ENCODE assay signal across 9 cellular contexts in genomic region chr10:15719899-15720634, GRCh38. TPM values are rescaled to one million over a fixed set of nuclear protein-coding genes. Genes with fewer than 3 reads are reported as not detected.
DNase-seq lines count a peak whose midpoint lies in the region; ATAC-seq and TF ChIP-seq lines count a peak whose summit lies in the region.
"Had no signal": no experiment of that assay in that cellular context is flagged by ENCODE, and none has a peak within 500 bp of the region (broad histone marks: within the 10 kb centered on the region; RNA-seq: fewer than 3 reads in every experiment).

Gene ITGA8, minus strand, starts transcription at chr10:15719922. Its CDS starts 151 bp downstream, at chr10:15719771.

- no peaks in the 10 kb centered on the region for H3K36me3 ChIP-seq in tibial artery

- peaks cover 0 to 66% (median 21%) of the 10 kb centered on the region in 4 donors for H3K4me1 ChIP-seq in tibial artery

- peak; percentile 49 for DNase-seq in NCI-H748 (lab: John Stamatoyannopoulos, UW; ENCODE audit: unreplicated experiment)
- DNase-seq in NCI-H748 treated with DMSO at 0.1 percent for 48 hours (lab: John Stamatoyannopoulos, UW), result no peak
- DNase-seq in iPS-NIHi11 (ENCODE audit: low spot score), result peak; percentile 66
- peak in 1 of 2 donors; percentile 85 for DNase-seq in tibial artery
- no peak for DNase-seq in medulla oblongata (ENCODE audit: extremely low spot score)
- DNase-seq in natural killer cell treated with Interleukin-12 subunit alpha and Interleukin-12 subunit beta and Interleukin-15 and Interleukin-18, amount 100 ng/mL, for 72 hours (ENCODE audit: low spot score), result no peak
- DNase-seq in effector memory CD8-positive, alpha-beta T cell, result no peak

- no peaks in the 10 kb centered on the region for H3K27me3 ChIP-seq in tibial artery

- H3K4me3 ChIP-seq in tibial artery, result peak within 1 kb of the TSS; percentile 85 to 97
- H3K4me3 ChIP-seq: SK-N-MC had no signal

- no peak within 1 kb of the TSS for H3K27ac Mint-ChIP-seq in activated T-helper 17 cell treated with anti-CD3 and anti-CD28 coated beads, Interleukin-2, amount 50 U/mL, for 72 hours
- no peak within 1 kb of the TSS for H3K27ac Mint-ChIP-seq in natural killer cell treated with Interleukin-12 subunit alpha and Interleukin-12 subunit beta and Interleukin-15 and Interleukin-18, amount 100 ng/mL, for 72 hours
- H3K27ac Mint-ChIP-seq in effector memory CD8-positive, alpha-beta T cell, result no peak within 1 kb of the TSS

- H3K36me3 Mint-ChIP-seq in activated T-helper 17 cell treated with anti-CD3 and anti-CD28 coated beads, Interleukin-2, amount 50 U/mL, for 72 hours (ENCODE audit: low read depth), result no peaks in the 10 kb centered on the region
- no peaks in the 10 kb centered on the region for H3K36me3 Mint-ChIP-seq in natural killer cell treated with Interleukin-12 subunit alpha and Interleukin-12 subunit beta and Interleukin-15 and Interleukin-18, amount 100 ng/mL, for 72 hours
- H3K36me3 Mint-ChIP-seq in effector memory CD8-positive, alpha-beta T cell (ENCODE audit: insufficient read depth), result no peaks in the 10 kb centered on the region

- no peak for ATAC-seq in activated T-helper 17 cell treated with anti-CD3 and anti-CD28 coated beads, Interleukin-2, amount 50 U/mL, for 72 hours (replicated peaks)
- no peak for ATAC-seq in natural killer cell treated with Interleukin-12 subunit alpha and Interleukin-12 subunit beta and Interleukin-15 and Interleukin-18, amount 100 ng/mL, for 72 hours
- no peak for ATAC-seq in effector memory CD8-positive, alpha-beta T cell (replicated peaks)

- peak; percentile 67 to 70 for TF ChIP-seq CTCF in tibial artery (IDR thresholded peaks at IDR 0.05)

- intact Hi-C loops in tibial artery (cut with DNase I; ENCODE audit: low total_unique reads), result loop anchor here (5.0 kb wide), 3 partner anchors 102 to 288 kb away; no protein-coding TSS in a partner anchor

- H3K4me1 Mint-ChIP-seq in activated T-helper 17 cell treated with anti-CD3 and anti-CD28 coated beads, Interleukin-2, amount 50 U/mL, for 72 hours, result no peaks in the 10 kb centered on the region
- H3K4me1 Mint-ChIP-seq in natural killer cell treated with Interleukin-12 subunit alpha and Interleukin-12 subunit beta and Interleukin-15 and Interleukin-18, amount 100 ng/mL, for 72 hours (ENCODE audit: low read depth in 2 of 2), result no peaks in the 10 kb centered on the region
- H3K4me1 Mint-ChIP-seq in effector memory CD8-positive, alpha-beta T cell (ENCODE audit: low read depth in 2 of 2), result peaks cover 0 to 3% of the 10 kb centered on the region in 2 donors

- H3K9me3 ChIP-seq in tibial artery, result no peaks in the 10 kb centered on the region

- peaks cover 31% of the 10 kb centered on the region for H3K27me3 Mint-ChIP-seq in activated T-helper 17 cell treated with anti-CD3 and anti-CD28 coated beads, Interleukin-2, amount 50 U/mL, for 72 hours
- peaks cover 27 to 33% of the 10 kb centered on the region in 2 donors for H3K27me3 Mint-ChIP-seq in natural killer cell treated with Interleukin-12 subunit alpha and Interleukin-12 subunit beta and Interleukin-15 and Interleukin-18, amount 100 ng/mL, for 72 hours
- H3K27me3 Mint-ChIP-seq in effector memory CD8-positive, alpha-beta T cell, result peaks cover 52 to 67% of the 10 kb centered on the region in 2 donors

- peak within 1 kb of the TSS; percentile 6 for H3K4me3 Mint-ChIP-seq in activated T-helper 17 cell treated with anti-CD3 and anti-CD28 coated beads, Interleukin-2, amount 50 U/mL, for 72 hours
- no peak within 1 kb of the TSS for H3K4me3 Mint-ChIP-seq in natural killer cell treated with Interleukin-12 subunit alpha and Interleukin-12 subunit beta and Interleukin-15 and Interleukin-18, amount 100 ng/mL, for 72 hours
- peak within 1 kb of the TSS in 1 of 2 donors; percentile 13 for H3K4me3 Mint-ChIP-seq in effector memory CD8-positive, alpha-beta T cell

- no peaks in the 10 kb centered on the region for H3K9me3 Mint-ChIP-seq in activated T-helper 17 cell treated with anti-CD3 and anti-CD28 coated beads, Interleukin-2, amount 50 U/mL, for 72 hours
- H3K9me3 Mint-ChIP-seq in natural killer cell treated with Interleukin-12 subunit alpha and Interleukin-12 subunit beta and Interleukin-15 and Interleukin-18, amount 100 ng/mL, for 72 hours, result no peaks in the 10 kb centered on the region
- H3K9me3 Mint-ChIP-seq in effector memory CD8-positive, alpha-beta T cell, result no peaks in the 10 kb centered on the region

- H3K27ac ChIP-seq in tibial artery, result peak within 1 kb of the TSS; percentile 94 to 95
- H3K27ac ChIP-seq: SK-N-MC had no signal

RNA-seq across cellular contexts. Expression of gene ITGA8, which starts in this region (rescaled TPM):
- total RNA-seq in activated T-helper 17 cell treated with anti-CD3 and anti-CD28 coated beads, Interleukin-2, amount 50 U/mL, for 72 hours, result not detected
- total RNA-seq in natural killer cell treated with Interleukin-12 subunit alpha and Interleukin-12 subunit beta and Interleukin-15 and Interleukin-18, amount 100 ng/mL, for 72 hours, result not detected

Comparison
In these comparisons a context has a peak if more than half of its experiments do, and no peak if none do; other contexts are left out.
1. DNase-seq: peak in NCI-H748 (single experiment) and iPS-NIHi11 (single experiment); none in NCI-H748 treated with DMSO at 0.1 percent for 48 hours (single experiment), medulla oblongata (single experiment), natural killer cell treated with Interleukin-12 subunit alpha and Interleukin-12 subunit beta and Interleukin-15 and Interleukin-18, amount 100 ng/mL, for 72 hours (single experiment) and effector memory CD8-positive, alpha-beta T cell (0 of 3).